In the genomic region with DNA sequence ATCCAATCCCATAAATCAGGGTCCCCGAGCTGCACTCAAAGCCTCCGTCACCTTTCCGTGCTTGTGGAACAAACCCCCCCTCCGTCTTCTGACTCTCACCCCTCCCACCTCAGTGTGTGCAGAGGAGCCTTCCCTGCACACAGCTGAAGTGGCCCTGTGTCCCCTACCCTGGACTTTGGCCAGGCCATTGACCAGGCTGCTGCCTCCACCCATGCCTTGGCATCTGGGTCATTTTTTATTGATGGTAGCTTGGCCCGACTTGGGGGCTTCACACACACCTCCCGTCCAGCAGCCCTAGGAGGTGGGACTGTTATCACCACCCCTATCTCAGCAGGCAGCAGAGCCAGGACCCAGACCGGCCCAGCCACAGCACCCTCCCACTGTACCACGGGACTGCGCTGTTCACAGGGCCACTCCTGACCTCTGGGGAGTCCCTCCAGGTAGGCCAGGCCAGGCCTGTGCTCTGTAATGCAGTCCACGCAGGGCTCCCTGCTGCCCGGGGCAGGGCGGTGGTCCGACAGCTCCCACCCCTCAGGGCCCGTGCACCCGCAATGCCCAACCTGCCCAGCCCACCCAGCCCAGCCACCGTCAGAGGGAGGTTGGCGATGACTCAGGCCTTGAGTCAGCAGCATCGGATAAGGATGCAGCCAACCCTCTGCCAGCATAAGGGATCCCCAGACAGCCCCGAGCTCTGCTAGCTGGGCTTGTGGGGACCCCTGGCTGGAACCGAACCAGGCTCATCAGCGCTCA, we compare ENCODE assay signal across 8 cellular contexts. TPM values are rescaled to one million over a fixed set of nuclear protein-coding genes. Genes with fewer than 3 reads are reported as not detected.
DNase-seq lines count a peak whose midpoint lies in the region; ATAC-seq and TF ChIP-seq lines count a peak whose summit lies in the region.

No MANE protein-coding gene starts in this region.

- H3K4me3 Mint-ChIP-seq in activated naive CD4-positive, alpha-beta T cell treated with anti-CD3 and anti-CD28 coated beads, Interleukin-2, amount 10 ng/mL, durations not matched to agents 7 days and 5 days: peak overlapping the region; percentile 7

- H3K4me3 ChIP-seq in cardiac fibroblast (replicated peaks in 1 of 2; ENCODE audit: low read depth in 2 of 2, low read length in 2 of 2) (peak overlapping the region in 1 of 2 donors; percentile 33), lower lobe of right lung (no peak overlapping the region), urinary bladder (ENCODE audit: low read depth, low read length) (no peak overlapping the region)

- TF ChIP-seq CTCF in cardiac fibroblast (IDR thresholded peaks at IDR 0.05; ENCODE audit: low read depth, low read length) (no peak), lower lobe of right lung (IDR thresholded peaks at IDR 0.05) (no peak)

- peaks cover under 1% of the 10 kb centered on the region for H3K36me3 Mint-ChIP-seq in activated naive CD4-positive, alpha-beta T cell treated with anti-CD3 and anti-CD28 coated beads, Interleukin-2, amount 10 ng/mL, durations not matched to agents 7 days and 5 days

- intact Hi-C loops in lower lobe of right lung (cut with DNase I): no loop called here

- ATAC-seq in lower lobe of right lung: no peak
- ATAC-seq in HG02623 (IDR thresholded peaks at IDR 0.05; ENCODE audit: unreplicated experiment): no peak

- H3K27ac Mint-ChIP-seq in activated naive CD4-positive, alpha-beta T cell treated with anti-CD3 and anti-CD28 coated beads, Interleukin-2, amount 10 ng/mL, durations not matched to agents 7 days and 5 days: no peak overlapping the region

- no peaks in the 10 kb centered on the region for H3K9me3 ChIP-seq in lower lobe of right lung

- peaks cover 33% of the 10 kb centered on the region for H3K4me1 Mint-ChIP-seq in activated naive CD4-positive, alpha-beta T cell treated with anti-CD3 and anti-CD28 coated beads, Interleukin-2, amount 10 ng/mL, durations not matched to agents 7 days and 5 days

- H3K4me1 ChIP-seq in lower lobe of right lung (peaks cover 61% of the 10 kb centered on the region), urinary bladder (ENCODE audit: insufficient read depth) (peaks cover 2% of the 10 kb centered on the region)

- no peaks in the 10 kb centered on the region for H3K36me3 ChIP-seq in lower lobe of right lung
- H3K36me3 ChIP-seq in urinary bladder (ENCODE audit: insufficient read depth): no peaks in the 10 kb centered on the region

- 66% methylated on average over 21 of the region's 21 CpGs for WGBS in urinary bladder

- H3K27me3 ChIP-seq in lower lobe of right lung (ENCODE audit: low read depth): no peaks in the 10 kb centered on the region

- no peaks in the 10 kb centered on the region for H3K9me3 Mint-ChIP-seq in activated naive CD4-positive, alpha-beta T cell treated with anti-CD3 and anti-CD28 coated beads, Interleukin-2, amount 10 ng/mL, durations not matched to agents 7 days and 5 days

- no peak for DNase-seq in activated naive CD4-positive, alpha-beta T cell treated with anti-CD3 and anti-CD28 coated beads, Interleukin-2, amount 10 ng/mL, durations not matched to agents 7 days and 5 days
- no peak for DNase-seq in activated naive CD4-positive, alpha-beta T cell treated with Interleukin-2 at 50 U/mL for 16 hours
- peak; percentile 79 to 82 for DNase-seq in cardiac fibroblast (ENCODE audit: low read depth in 2 of 2)
- peak; percentile 48 for DNase-seq in lower lobe of right lung
- DNase-seq in NCI-H526 (lab: John Stamatoyannopoulos, UW): no peak
- DNase-seq in effector CD8-positive, alpha-beta T cell (lab: John Stamatoyannopoulos, UW): no peak

- CTCF ChIA-PET in activated naive CD4-positive, alpha-beta T cell treated with anti-CD3 and anti-CD28 coated beads, Interleukin-2, amount 10 ng/mL, durations not matched to agents 7 days and 5 days (lab: Charles Lee): no interaction called here

- H3K27ac ChIP-seq in lower lobe of right lung (peak overlapping the region; percentile 79), urinary bladder (ENCODE audit: low read depth) (peak overlapping the region; percentile 88)

- peaks cover 62% of the 10 kb centered on the region for H3K27me3 Mint-ChIP-seq in activated naive CD4-positive, alpha-beta T cell treated with anti-CD3 and anti-CD28 coated beads, Interleukin-2, amount 10 ng/mL, durations not matched to agents 7 days and 5 days

RNA-seq across cellular contexts. Expression of a gene that starts 9.2 kb away (rescaled TPM):
- total RNA-seq in lower lobe of right lung: 116 TPM
- total RNA-seq in urinary bladder: 20.6 TPM
- 54.2 TPM for polyA plus RNA-seq in urinary bladder

RNA-seq across cellular contexts. Expression of a gene that starts 43.8 kb away (rescaled TPM):
- total RNA-seq in lower lobe of right lung (5.1 TPM), urinary bladder (5.4 TPM)
- 8.4 TPM for polyA plus RNA-seq in urinary bladder

Comparison
In these comparisons a context has a peak if more than half of its experiments do, and no peak if none do; other contexts are left out.
1. DNase-seq: peak in cardiac fibroblast (2 of 2) and lower lobe of right lung (single experiment); none in activated naive CD4-positive, alpha-beta T cell treated with anti-CD3 and anti-CD28 coated beads, Interleukin-2, amount 10 ng/mL, durations not matched to agents 7 days and 5 days (single experiment), activated naive CD4-positive, alpha-beta T cell treated with Interleukin-2 at 50 U/mL for 16 hours (single experiment), NCI-H526 (0 of 2) and effector CD8-positive, alpha-beta T cell (single experiment).